19 cellular contexts compared by ENCODE assay signal in the genomic region with DNA sequence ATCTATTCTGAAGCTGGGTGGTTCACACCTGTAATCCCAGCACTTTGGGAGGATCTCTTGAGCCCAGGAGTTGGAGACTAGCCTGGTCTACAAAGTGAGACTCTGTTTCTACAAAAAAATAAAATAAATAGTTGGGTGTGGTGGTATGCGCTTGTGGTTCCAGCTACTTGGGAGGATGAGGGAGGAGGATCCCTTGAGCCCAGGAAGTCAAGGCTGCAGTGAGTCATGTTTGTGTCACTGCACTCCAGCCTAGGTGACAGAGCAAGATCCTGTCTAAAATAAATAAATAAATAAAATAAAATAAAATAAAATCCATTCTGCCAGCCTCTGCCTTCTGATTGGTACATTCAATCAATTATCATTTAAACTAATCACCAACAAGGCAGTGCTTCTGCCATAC. TPM values are rescaled to one million over a fixed set of nuclear protein-coding genes. Genes with fewer than 3 reads are reported as not detected.
DNase-seq lines count a peak whose midpoint lies in the region; ATAC-seq and TF ChIP-seq lines count a peak whose summit lies in the region.
"Had no signal": no experiment of that assay in that cellular context is flagged by ENCODE, and none has a peak within 500 bp of the region (broad histone marks: within the 10 kb centered on the region; RNA-seq: fewer than 3 reads in every experiment).

No MANE protein-coding gene starts in this region.

- H3K4me3 Mint-ChIP-seq in activated CD4-positive, alpha-beta T cell treated with anti-CD3 and anti-CD28 coated beads, Interleukin-2, amount 10 ng/mL, durations not matched to agents 24 days and 14 days = no peak overlapping the region
- H3K4me3 Mint-ChIP-seq in Calu3 (ENCODE audit: low read depth, unreplicated experiment) = no peak overlapping the region

- H3K4me3 ChIP-seq in NB4 (ENCODE audit: low read depth, low read length) = no peak overlapping the region
- H3K4me3 ChIP-seq: adrenal gland, gastrocnemius medialis, HAP-1 had no signal

- H3K4me1 Mint-ChIP-seq in activated CD4-positive, alpha-beta T cell treated with anti-CD3 and anti-CD28 coated beads, Interleukin-2, amount 10 ng/mL, durations not matched to agents 24 days and 14 days = peaks cover 15% of the 10 kb centered on the region
- no peaks in the 10 kb centered on the region for H3K4me1 Mint-ChIP-seq in Calu3 (ENCODE audit: low read depth, unreplicated experiment)

- peak; percentile 31 for DNase-seq in A172 (ENCODE audit: low spot score)
- peak; percentile 37 for DNase-seq in Daoy (ENCODE audit: low read depth)
- DNase-seq in NB4 (ENCODE audit: low read depth) = peak; percentile 36
- no peak for DNase-seq in epithelial cell of prostate (ENCODE audit: low read depth, low spot score)
- DNase-seq in cortex of kidney (lab: John Stamatoyannopoulos, UW) = no peak
- DNase-seq in activated CD4-positive, alpha-beta T cell treated with anti-CD3 and anti-CD28 coated beads, Interleukin-2, amount 10 ng/mL, durations not matched to agents 24 days and 14 days = no peak
- DNase-seq in Calu3 = no peak
- DNase-seq: activated CD4-positive, alpha-beta T cell treated with anti-CD3 and anti-CD28 coated beads for 4 hours; activated gamma-delta T cell; dermis blood vessel endothelial cell; gastrocnemius medialis; kidney; NCI-H1694; NCI-H526 treated with DMSO at 0.1 percent for 48 hours; Right ventricle myocardium superior had no signal

- TF ChIP-seq POLR2A in NB4 (IDR thresholded peaks at IDR 0.05; ENCODE audit: extremely low read depth, insufficient read length) = no peak

- peaks cover 89% of the 10 kb centered on the region for H3K36me3 Mint-ChIP-seq in activated CD4-positive, alpha-beta T cell treated with anti-CD3 and anti-CD28 coated beads, Interleukin-2, amount 10 ng/mL, durations not matched to agents 24 days and 14 days (ENCODE audit: low read depth)
- peaks cover 43% of the 10 kb centered on the region for H3K36me3 Mint-ChIP-seq in Calu3 (ENCODE audit: insufficient read depth, unreplicated experiment)

- CTCF ChIA-PET in Calu3 (lab: Charles Lee) = interaction anchor here (0.7 kb wide), 1 partner anchor 338 kb away, joined by 3 read pairs; no protein-coding TSS in a partner anchor

- H3K27ac Mint-ChIP-seq in activated CD4-positive, alpha-beta T cell treated with anti-CD3 and anti-CD28 coated beads, Interleukin-2, amount 10 ng/mL, durations not matched to agents 24 days and 14 days = no peak overlapping the region
- H3K27ac Mint-ChIP-seq in Calu3 (ENCODE audit: unreplicated experiment) = no peak overlapping the region

- no peak for ATAC-seq in HG03159 (IDR thresholded peaks at IDR 0.05; ENCODE audit: unreplicated experiment)
- ATAC-seq: gastrocnemius medialis, sciatic nerve had no signal

- peak overlapping the region; percentile 38 for H3K27ac ChIP-seq in epithelial cell of prostate
- H3K27ac ChIP-seq: adrenal gland, gastrocnemius medialis had no signal

- BruUV-seq in Calu3 (replicated peaks; lab: Mats Ljungman, UMichigan) = no TSS peak

- intact Hi-C loops in activated CD4-positive, alpha-beta T cell treated with anti-CD3 and anti-CD28 coated beads, Interleukin-2, amount 10 ng/mL, durations not matched to agents 24 days and 14 days (cut with micrococcal nuclease) = no loop called here
- intact Hi-C loops in Calu3 (cut with micrococcal nuclease; ENCODE audit: unreplicated experiment) = no loop called here

- TF ChIP-seq CTCF in NB4 (IDR thresholded peaks at IDR 0.05; ENCODE audit: low read depth, low read length) (no peak), Calu3 (IDR thresholded peaks at IDR 0.05; ENCODE audit: unreplicated experiment) (no peak)

- no peaks in the 10 kb centered on the region for H3K27me3 Mint-ChIP-seq in activated CD4-positive, alpha-beta T cell treated with anti-CD3 and anti-CD28 coated beads, Interleukin-2, amount 10 ng/mL, durations not matched to agents 24 days and 14 days
- no peaks in the 10 kb centered on the region for H3K27me3 Mint-ChIP-seq in Calu3 (ENCODE audit: unreplicated experiment)

- peaks cover 22% of the 10 kb centered on the region for H3K9me3 Mint-ChIP-seq in activated CD4-positive, alpha-beta T cell treated with anti-CD3 and anti-CD28 coated beads, Interleukin-2, amount 10 ng/mL, durations not matched to agents 24 days and 14 days
- H3K9me3 Mint-ChIP-seq in Calu3 (ENCODE audit: low read depth, unreplicated experiment) = peaks cover 6% of the 10 kb centered on the region

RNA-seq across cellular contexts. Expression of a gene that starts 17.5 kb away (rescaled TPM):
- total RNA-seq in A172 (2014; rRNA removed; shearing (Covaris generic)) = 17.4 and 18.4 TPM in 2 replicates
- 4.8 and 11.0 TPM in 2 replicates for total RNA-seq in Daoy (2014; rRNA removed; shearing (Covaris generic))
- 17.8 and 19.0 TPM in 2 replicates for total RNA-seq in activated CD4-positive, alpha-beta T cell treated with anti-CD3 and anti-CD28 coated beads, Interleukin-2, amount 10 ng/mL, durations not matched to agents 24 days and 14 days
- 19.0 and 21.7 TPM in 2 replicates for total RNA-seq in Calu3 (2022)

RNA-seq across cellular contexts. Expression of a gene that starts 51.5 kb away (rescaled TPM):
- total RNA-seq in A172 (2014; rRNA removed; shearing (Covaris generic)) = 9.0 and 11.1 TPM in 2 replicates
- 2.2 and 5.4 TPM in 2 replicates for total RNA-seq in Daoy (2014; rRNA removed; shearing (Covaris generic))
- 7.6 and 7.9 TPM in 2 replicates for total RNA-seq in activated CD4-positive, alpha-beta T cell treated with anti-CD3 and anti-CD28 coated beads, Interleukin-2, amount 10 ng/mL, durations not matched to agents 24 days and 14 days
- 2.8 and 3.0 TPM in 2 replicates for total RNA-seq in Calu3 (2022)

Comparison
In these comparisons a context has a peak if more than half of its experiments do, and no peak if none do; other contexts are left out.
1. DNase-seq: peak in A172 (single experiment), Daoy (single experiment) and NB4 (single experiment); none in epithelial cell of prostate (single experiment), cortex of kidney (single experiment), activated CD4-positive, alpha-beta T cell treated with anti-CD3 and anti-CD28 coated beads, Interleukin-2, amount 10 ng/mL, durations not matched to agents 24 days and 14 days (single experiment) and Calu3 (single experiment).